Comparison of ENCODE assay signal across 9 cellular contexts in genomic region chr5:124935060-124935459, GRCh38.
A peak's percentile ranks its signal among the peaks of the same experiment; 100 is the strongest.
DNase-seq lines count a peak whose midpoint lies in the region; ATAC-seq and TF ChIP-seq lines count a peak whose summit lies in the region.
"Had no signal": no experiment of that assay in that cellular context is flagged by ENCODE, and none has a peak within 500 bp of the region (broad histone marks: within the 10 kb centered on the region; RNA-seq: fewer than 3 reads in every experiment).

No MANE protein-coding gene starts in this region.

- H3K27me3 ChIP-seq in left ventricle myocardium inferior (ENCODE audit: low read depth): no peaks in the 10 kb centered on the region

- peak overlapping the region; percentile 86 to 96 for H3K27ac Mint-ChIP-seq in natural killer cell

- H3K9me3 Mint-ChIP-seq in natural killer cell: no peaks in the 10 kb centered on the region

- no peaks in the 10 kb centered on the region for H3K4me1 ChIP-seq in left ventricle myocardium inferior

- peak; percentile 78 for DNase-seq in KBM-7
- DNase-seq in natural killer cell: peak; percentile 48
- no peak for DNase-seq in left ventricle myocardium inferior
- DNase-seq in stimulated activated CD8-positive, alpha-beta memory T cell treated with anti-CD3 and anti-CD28 coated beads, Interleukin-4, amount 100 ng/mL, for 48 hours: no peak
- DNase-seq in HPDE6-E6E7 (ENCODE audit: extremely low spot score): no peak
- no peak for DNase-seq in SIG-M5 treated with dmso at 0.1 percent for 504 hours (lab: John Stamatoyannopoulos, UW; ENCODE audit: unreplicated experiment)

- peaks cover 21 to 26% of the 10 kb centered on the region in 2 donors for H3K4me1 Mint-ChIP-seq in natural killer cell

- H3K9me3 ChIP-seq in left ventricle myocardium inferior (replicated peaks): no peaks in the 10 kb centered on the region

- H3K36me3 Mint-ChIP-seq in natural killer cell: no peaks in the 10 kb centered on the region

- H3K36me3 ChIP-seq in left ventricle myocardium inferior: no peaks in the 10 kb centered on the region

- no peaks in the 10 kb centered on the region for H3K27me3 Mint-ChIP-seq in natural killer cell (ENCODE audit: low read depth in 2 of 2)

- TF ChIP-seq CTCF in natural killer cell (IDR thresholded peaks at IDR 0.05) (no peak), left ventricle myocardium inferior (IDR thresholded peaks at IDR 0.05; ENCODE audit: borderline replicate concordance) (no peak)

- in situ Hi-C loops in KBM-7 (cut with MboI; ENCODE audit: low pct_unique_long_range_greater_than_20kb, low sequenced_read_pairs): no loop called here

- intact Hi-C loops in natural killer cell (cut with micrococcal nuclease) (loop anchor here (5.0 kb wide), 1 partner anchor 68 kb away; no protein-coding TSS in a partner anchor), left ventricle myocardium inferior (cut with micrococcal nuclease) (no loop called here)

- H3K27ac ChIP-seq in left ventricle myocardium inferior (replicated peaks): no peak overlapping the region

- ATAC-seq in GM19023 (IDR thresholded peaks at IDR 0.05; ENCODE audit: unreplicated experiment) (peak; percentile 79), HG02642 (IDR thresholded peaks at IDR 0.05; ENCODE audit: poor library complexity, unreplicated experiment) (peak; percentile 79), natural killer cell (peak; percentile 51 to 76 (median 72))

- no peak overlapping the region for H3K4me3 ChIP-seq in left ventricle myocardium inferior
- H3K4me3 ChIP-seq: lung had no signal

- peak overlapping the region; percentile 76 for H3K4me3 Mint-ChIP-seq in natural killer cell

Comparison
In these comparisons a context has a peak if more than half of its experiments do, and no peak if none do; other contexts are left out.
1. DNase-seq: peak in KBM-7 (single experiment) and natural killer cell (single experiment); none in left ventricle myocardium inferior (single experiment), stimulated activated CD8-positive, alpha-beta memory T cell treated with anti-CD3 and anti-CD28 coated beads, Interleukin-4, amount 100 ng/mL, for 48 hours (single experiment), HPDE6-E6E7 (single experiment) and SIG-M5 treated with dmso at 0.1 percent for 504 hours (single experiment).
2. Peak in every context shown above with its lines, with median percentiles within 50 percentile points of each other: ATAC-seq.